Comparison of ENCODE assay signal across 1 cellular context in genomic region chr2:118940486-118941120, GRCh38.
TF ChIP-seq lines count a peak whose summit lies in the region.

No MANE protein-coding gene starts in this region.

TF ChIP-seq in GM23338, 12 proteins besides CTCF, POLR2A, EP300 and RAD21 (continued from another document):
- TF ChIP-seq, protein P1, sequence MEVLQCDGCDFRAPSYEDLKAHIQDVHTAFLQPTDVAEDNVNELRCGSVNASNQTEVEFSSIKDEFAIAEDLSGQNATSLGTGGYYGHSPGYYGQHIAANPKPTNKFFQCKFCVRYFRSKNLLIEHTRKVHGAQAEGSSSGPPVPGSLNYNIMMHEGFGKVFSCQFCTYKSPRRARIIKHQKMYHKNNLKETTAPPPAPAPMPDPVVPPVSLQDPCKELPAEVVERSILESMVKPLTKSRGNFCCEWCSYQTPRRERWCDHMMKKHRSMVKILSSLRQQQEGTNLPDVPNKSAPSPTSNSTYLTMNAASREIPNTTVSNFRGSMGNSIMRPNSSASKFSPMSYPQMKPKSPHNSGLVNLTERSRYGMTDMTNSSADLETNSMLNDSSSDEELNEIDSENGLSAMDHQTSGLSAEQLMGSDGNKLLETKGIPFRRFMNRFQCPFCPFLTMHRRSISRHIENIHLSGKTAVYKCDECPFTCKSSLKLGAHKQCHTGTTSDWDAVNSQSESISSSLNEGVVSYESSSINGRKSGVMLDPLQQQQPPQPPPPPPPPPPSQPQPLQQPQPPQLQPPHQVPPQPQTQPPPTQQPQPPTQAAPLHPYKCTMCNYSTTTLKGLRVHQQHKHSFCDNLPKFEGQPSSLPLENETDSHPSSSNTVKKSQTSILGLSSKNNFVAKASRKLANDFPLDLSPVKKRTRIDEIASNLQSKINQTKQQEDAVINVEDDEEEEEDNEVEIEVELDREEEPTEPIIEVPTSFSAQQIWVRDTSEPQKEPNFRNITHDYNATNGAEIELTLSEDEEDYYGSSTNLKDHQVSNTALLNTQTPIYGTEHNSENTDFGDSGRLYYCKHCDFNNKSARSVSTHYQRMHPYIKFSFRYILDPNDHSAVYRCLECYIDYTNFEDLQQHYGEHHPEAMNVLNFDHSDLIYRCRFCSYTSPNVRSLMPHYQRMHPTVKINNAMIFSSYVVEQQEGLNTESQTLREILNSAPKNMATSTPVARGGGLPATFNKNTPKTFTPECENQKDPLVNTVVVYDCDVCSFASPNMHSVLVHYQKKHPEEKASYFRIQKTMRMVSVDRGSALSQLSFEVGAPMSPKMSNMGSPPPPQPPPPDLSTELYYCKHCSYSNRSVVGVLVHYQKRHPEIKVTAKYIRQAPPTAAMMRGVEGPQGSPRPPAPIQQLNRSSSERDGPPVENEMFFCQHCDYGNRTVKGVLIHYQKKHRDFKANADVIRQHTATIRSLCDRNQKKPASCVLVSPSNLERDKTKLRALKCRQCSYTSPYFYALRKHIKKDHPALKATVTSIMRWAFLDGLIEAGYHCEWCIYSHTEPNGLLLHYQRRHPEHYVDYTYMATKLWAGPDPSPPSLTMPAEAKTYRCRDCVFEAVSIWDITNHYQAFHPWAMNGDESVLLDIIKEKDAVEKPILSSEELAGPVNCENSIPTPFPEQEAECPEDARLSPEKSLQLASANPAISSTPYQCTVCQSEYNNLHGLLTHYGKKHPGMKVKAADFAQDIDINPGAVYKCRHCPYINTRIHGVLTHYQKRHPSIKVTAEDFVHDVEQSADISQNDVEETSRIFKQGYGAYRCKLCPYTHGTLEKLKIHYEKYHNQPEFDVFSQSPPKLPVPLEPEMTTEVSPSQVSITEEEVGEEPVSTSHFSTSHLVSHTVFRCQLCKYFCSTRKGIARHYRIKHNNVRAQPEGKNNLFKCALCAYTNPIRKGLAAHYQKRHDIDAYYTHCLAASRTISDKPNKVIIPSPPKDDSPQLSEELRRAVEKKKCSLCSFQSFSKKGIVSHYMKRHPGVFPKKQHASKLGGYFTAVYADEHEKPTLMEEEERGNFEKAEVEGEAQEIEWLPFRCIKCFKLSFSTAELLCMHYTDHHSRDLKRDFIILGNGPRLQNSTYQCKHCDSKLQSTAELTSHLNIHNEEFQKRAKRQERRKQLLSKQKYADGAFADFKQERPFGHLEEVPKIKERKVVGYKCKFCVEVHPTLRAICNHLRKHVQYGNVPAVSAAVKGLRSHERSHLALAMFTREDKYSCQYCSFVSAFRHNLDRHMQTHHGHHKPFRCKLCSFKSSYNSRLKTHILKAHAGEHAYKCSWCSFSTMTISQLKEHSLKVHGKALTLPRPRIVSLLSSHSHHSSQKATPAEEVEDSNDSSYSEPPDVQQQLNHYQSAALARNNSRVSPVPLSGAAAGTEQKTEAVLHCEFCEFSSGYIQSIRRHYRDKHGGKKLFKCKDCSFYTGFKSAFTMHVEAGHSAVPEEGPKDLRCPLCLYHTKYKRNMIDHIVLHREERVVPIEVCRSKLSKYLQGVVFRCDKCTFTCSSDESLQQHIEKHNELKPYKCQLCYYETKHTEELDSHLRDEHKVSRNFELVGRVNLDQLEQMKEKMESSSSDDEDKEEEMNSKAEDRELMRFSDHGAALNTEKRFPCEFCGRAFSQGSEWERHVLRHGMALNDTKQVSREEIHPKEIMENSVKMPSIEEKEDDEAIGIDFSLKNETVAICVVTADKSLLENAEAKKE (CRISPR knock-in tag; IDR thresholded peaks at IDR 0.05) = no peak
- TF ChIP-seq NANOG (IDR thresholded peaks at IDR 0.05; ENCODE audit: borderline replicate concordance) (no peak), ZNF331 (CRISPR knock-in tag; IDR thresholded peaks at IDR 0.05; ENCODE audit: low read depth) (no peak), ZNF114 (CRISPR knock-in tag; IDR thresholded peaks at IDR 0.05) (no peak)
- TF ChIP-seq, protein P2, sequence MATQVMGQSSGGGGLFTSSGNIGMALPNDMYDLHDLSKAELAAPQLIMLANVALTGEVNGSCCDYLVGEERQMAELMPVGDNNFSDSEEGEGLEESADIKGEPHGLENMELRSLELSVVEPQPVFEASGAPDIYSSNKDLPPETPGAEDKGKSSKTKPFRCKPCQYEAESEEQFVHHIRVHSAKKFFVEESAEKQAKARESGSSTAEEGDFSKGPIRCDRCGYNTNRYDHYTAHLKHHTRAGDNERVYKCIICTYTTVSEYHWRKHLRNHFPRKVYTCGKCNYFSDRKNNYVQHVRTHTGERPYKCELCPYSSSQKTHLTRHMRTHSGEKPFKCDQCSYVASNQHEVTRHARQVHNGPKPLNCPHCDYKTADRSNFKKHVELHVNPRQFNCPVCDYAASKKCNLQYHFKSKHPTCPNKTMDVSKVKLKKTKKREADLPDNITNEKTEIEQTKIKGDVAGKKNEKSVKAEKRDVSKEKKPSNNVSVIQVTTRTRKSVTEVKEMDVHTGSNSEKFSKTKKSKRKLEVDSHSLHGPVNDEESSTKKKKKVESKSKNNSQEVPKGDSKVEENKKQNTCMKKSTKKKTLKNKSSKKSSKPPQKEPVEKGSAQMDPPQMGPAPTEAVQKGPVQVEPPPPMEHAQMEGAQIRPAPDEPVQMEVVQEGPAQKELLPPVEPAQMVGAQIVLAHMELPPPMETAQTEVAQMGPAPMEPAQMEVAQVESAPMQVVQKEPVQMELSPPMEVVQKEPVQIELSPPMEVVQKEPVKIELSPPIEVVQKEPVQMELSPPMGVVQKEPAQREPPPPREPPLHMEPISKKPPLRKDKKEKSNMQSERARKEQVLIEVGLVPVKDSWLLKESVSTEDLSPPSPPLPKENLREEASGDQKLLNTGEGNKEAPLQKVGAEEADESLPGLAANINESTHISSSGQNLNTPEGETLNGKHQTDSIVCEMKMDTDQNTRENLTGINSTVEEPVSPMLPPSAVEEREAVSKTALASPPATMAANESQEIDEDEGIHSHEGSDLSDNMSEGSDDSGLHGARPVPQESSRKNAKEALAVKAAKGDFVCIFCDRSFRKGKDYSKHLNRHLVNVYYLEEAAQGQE (IDR thresholded peaks at IDR 0.05; ENCODE audit: unreplicated experiment) = no peak
